ENCODE assay signal across 9 cellular contexts in the genomic region with DNA sequence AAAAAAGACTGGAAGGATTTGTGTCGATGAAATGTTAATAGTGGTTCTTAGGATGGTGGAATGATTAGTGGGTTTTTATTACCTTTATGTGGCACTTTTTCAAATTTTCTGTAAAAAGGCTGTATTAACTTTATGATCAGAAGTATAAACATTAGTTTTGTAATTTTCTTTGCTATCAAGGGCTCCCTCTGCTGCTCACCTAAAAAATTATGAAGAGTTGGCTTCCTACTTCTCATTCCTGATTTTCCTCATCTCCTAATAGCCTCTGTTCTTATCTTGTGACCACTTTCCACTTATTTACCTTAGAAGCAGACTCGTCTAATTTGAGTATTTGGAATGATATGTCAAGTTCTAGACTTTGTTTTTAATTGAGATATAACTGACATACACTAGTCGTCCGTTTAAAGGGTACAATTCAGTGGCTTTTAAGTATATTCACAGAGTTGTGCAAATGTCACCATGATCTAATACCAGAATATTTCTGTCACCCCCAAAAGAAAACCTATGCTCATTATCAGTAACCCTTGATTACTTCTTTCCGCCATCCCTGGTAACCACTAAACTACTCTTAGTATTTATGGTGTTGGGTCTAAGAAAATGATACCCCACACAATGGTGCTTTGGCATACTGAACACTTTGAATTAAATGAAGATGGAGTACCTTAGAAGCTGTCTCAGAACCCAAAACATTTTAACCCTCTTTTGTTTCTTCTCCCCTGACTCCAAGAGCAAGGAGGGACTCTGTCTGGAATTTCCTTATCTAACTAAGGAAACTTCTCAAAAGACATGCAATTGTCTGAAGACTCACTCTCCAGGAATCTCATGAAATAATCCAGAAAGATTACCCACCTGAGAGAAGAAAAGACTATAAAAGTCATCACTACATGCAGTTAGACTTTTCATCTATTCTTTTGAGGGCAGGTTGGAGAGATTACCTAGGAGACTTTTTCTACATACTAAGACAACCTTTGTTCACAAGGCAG.
DNase-seq lines count a peak whose midpoint lies in the region; ATAC-seq and TF ChIP-seq lines count a peak whose summit lies in the region.
"Had no signal": no experiment of that assay in that cellular context is flagged by ENCODE, and none has a peak within 500 bp of the region (broad histone marks: within the 10 kb centered on the region; RNA-seq: fewer than 3 reads in every experiment).

No MANE protein-coding gene starts in this region.

- H3K27ac Mint-ChIP-seq in type B pancreatic cell: no peak overlapping the region
- H3K27ac Mint-ChIP-seq in activated T-helper 17 cell treated with anti-CD3 and anti-CD28 coated beads, Interleukin-2, amount 50 U/mL, for 72 hours: no peak overlapping the region

- ATAC-seq in left ventricle myocardium superior: no peak
- no peak for ATAC-seq in activated T-helper 17 cell treated with anti-CD3 and anti-CD28 coated beads, Interleukin-2, amount 50 U/mL, for 72 hours (replicated peaks)

- TF ChIP-seq CTCF in cardiac muscle cell (IDR thresholded peaks at IDR 0.05; ENCODE audit: low read depth, low read length): peak; percentile 56
- TF ChIP-seq CTCF in Peyer's patch (IDR thresholded peaks at IDR 0.05): peak in 5 of 6 experiments; percentile 22 to 63 (median 55)
- TF ChIP-seq CTCF in type B pancreatic cell (conservative IDR thresholded peaks at IDR 0.05): peak; percentile 66

- H3K4me1 Mint-ChIP-seq in type B pancreatic cell (ENCODE audit: unreplicated experiment): peaks cover 26% of the 10 kb centered on the region
- peaks cover 16% of the 10 kb centered on the region for H3K4me1 Mint-ChIP-seq in activated T-helper 17 cell treated with anti-CD3 and anti-CD28 coated beads, Interleukin-2, amount 50 U/mL, for 72 hours

- no peak overlapping the region for H3K4me3 Mint-ChIP-seq in type B pancreatic cell
- no peak overlapping the region for H3K4me3 Mint-ChIP-seq in activated T-helper 17 cell treated with anti-CD3 and anti-CD28 coated beads, Interleukin-2, amount 50 U/mL, for 72 hours

- no peak overlapping the region for H3K4me3 ChIP-seq in cardiac muscle cell
- H3K4me3 ChIP-seq in Peyer's patch: no peak overlapping the region

- no peak overlapping the region for H3K27ac ChIP-seq in cardiac muscle cell
- no peak overlapping the region for H3K27ac ChIP-seq in Peyer's patch

- intact Hi-C loops in left ventricle myocardium superior (cut with micrococcal nuclease): loop anchor here (5.0 to 10.0 kb wide), 4 partner anchors 270 to 557 kb away; no protein-coding TSS in a partner anchor

- H3K36me3 Mint-ChIP-seq in type B pancreatic cell: no peaks in the 10 kb centered on the region
- H3K36me3 Mint-ChIP-seq in activated T-helper 17 cell treated with anti-CD3 and anti-CD28 coated beads, Interleukin-2, amount 50 U/mL, for 72 hours (ENCODE audit: low read depth): no peaks in the 10 kb centered on the region

- H3K27me3 Mint-ChIP-seq in type B pancreatic cell: no peaks in the 10 kb centered on the region
- peaks cover 6% of the 10 kb centered on the region for H3K27me3 Mint-ChIP-seq in activated T-helper 17 cell treated with anti-CD3 and anti-CD28 coated beads, Interleukin-2, amount 50 U/mL, for 72 hours

- H3K27me3 ChIP-seq in cardiac muscle cell (no peaks in the 10 kb centered on the region), Peyer's patch (no peaks in the 10 kb centered on the region)

- no peak for TF ChIP-seq POLR2A in Peyer's patch (IDR thresholded peaks at IDR 0.05)

- peaks cover 17% of the 10 kb centered on the region for H3K4me1 ChIP-seq in cardiac muscle cell (ENCODE audit: low read depth)
- H3K4me1 ChIP-seq in Peyer's patch: peaks cover 0 to 20% (median 2%) of the 10 kb centered on the region in 4 donors

- H3K36me3 ChIP-seq in cardiac muscle cell (no peaks in the 10 kb centered on the region), Peyer's patch (no peaks in the 10 kb centered on the region)

- H3K9me3 ChIP-seq in cardiac muscle cell (ENCODE audit: low read depth) (no peaks in the 10 kb centered on the region), Peyer's patch (peaks cover 0 to 10% (median 0%) of the 10 kb centered on the region in 4 donors)

- DNase-seq in cardiac muscle cell (ENCODE audit: low read depth in 1 of 2, low spot score in 1 of 2) (peak in 1 of 2 donors; percentile 67), left ventricle myocardium superior (no peak), Peyer's patch (no peak), globus pallidus (ENCODE audit: low spot score) (peak; percentile 61), type B pancreatic cell (ENCODE audit: extremely low spot score, unreplicated experiment) (no peak), NCI-H1436 treated with DMSO at 0.1 percent for 48 hours (lab: John Stamatoyannopoulos, UW) (no peak)
- DNase-seq in activated naive CD4-positive, alpha-beta T cell treated with anti-CD3 and anti-CD28 coated beads, Interleukin-2, amount 50 U/mL, for 16 hours: no peak
- DNase-seq: NCI-H774 had no signal

- peaks cover 4% of the 10 kb centered on the region for H3K9me3 Mint-ChIP-seq in type B pancreatic cell
- peaks cover 15% of the 10 kb centered on the region for H3K9me3 Mint-ChIP-seq in activated T-helper 17 cell treated with anti-CD3 and anti-CD28 coated beads, Interleukin-2, amount 50 U/mL, for 72 hours
